Comparison of ENCODE assay signal across 1 cellular context in genomic region chr1:83764209-83764608, GRCh38.
TF ChIP-seq lines count a peak whose summit lies in the region.

No MANE protein-coding gene starts in this region.

TF ChIP-seq in WTC11, 78 proteins besides CTCF, POLR2A, EP300 and RAD21 (continued from another document):
- TF ChIP-seq PRDM15 (CRISPR knock-in tag; IDR thresholded peaks at IDR 0.05) (no peak), TEAD4 (CRISPR knock-in tag; IDR thresholded peaks at IDR 0.05) (no peak), ZMAT4 (CRISPR knock-in tag; IDR thresholded peaks at IDR 0.05) (no peak), FOXJ3 (CRISPR knock-in tag; IDR thresholded peaks at IDR 0.05; ENCODE audit: borderline replicate concordance) (no peak), AR (CRISPR knock-in tag; IDR thresholded peaks at IDR 0.05) (no peak), MAX (CRISPR knock-in tag; IDR thresholded peaks at IDR 0.05) (no peak), ZNF219 (CRISPR knock-in tag; IDR thresholded peaks at IDR 0.05; ENCODE audit: borderline replicate concordance) (no peak), STAT6 (CRISPR knock-in tag; conservative IDR thresholded peaks at IDR 0.05; ENCODE audit: low read depth) (no peak)
